Comparison of ENCODE assay signal across 27 cellular contexts in the genomic region with DNA sequence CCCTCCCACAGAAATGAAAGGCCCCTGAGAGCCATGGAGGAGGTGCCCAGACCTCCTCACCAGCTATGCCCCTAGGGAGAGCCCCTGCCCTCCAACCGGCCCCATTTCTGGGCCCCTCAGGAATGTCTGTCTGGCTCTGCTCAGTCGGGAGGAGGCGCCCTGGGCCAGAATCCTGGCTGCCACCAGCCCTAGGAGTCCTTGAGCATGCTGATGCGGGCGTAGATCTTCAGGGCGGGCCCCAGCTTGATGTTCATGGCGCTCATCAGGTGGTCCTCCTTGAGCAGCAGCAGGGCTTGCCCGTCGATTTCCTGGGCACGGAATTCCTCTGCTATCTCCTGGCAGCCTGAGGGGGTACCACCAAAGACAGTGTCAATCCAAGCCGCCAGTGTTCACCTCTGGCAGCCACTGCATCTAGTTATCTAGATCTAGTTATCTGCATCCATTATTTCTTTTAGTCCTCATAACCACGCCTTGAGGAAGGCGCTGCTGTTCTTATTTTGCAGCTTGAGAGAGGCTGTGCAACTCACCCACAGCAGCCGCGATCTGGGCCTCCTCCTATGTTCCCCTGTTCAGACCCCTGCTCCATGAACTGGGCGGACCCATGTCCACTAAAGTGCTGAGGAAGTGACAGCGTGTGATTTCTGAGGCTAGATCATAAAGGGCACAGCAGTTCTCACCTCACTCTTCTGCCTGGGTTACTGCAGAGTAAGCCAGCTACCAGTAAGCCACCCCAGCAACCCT. TPM values are rescaled to one million over a fixed set of nuclear protein-coding genes. Genes with fewer than 3 reads are reported as not detected.
DNase-seq lines count a peak whose midpoint lies in the region; ATAC-seq and TF ChIP-seq lines count a peak whose summit lies in the region.
"Had no signal": no experiment of that assay in that cellular context is flagged by ENCODE, and none has a peak within 500 bp of the region (broad histone marks: within the 10 kb centered on the region; RNA-seq: fewer than 3 reads in every experiment).

No MANE protein-coding gene starts in this region.

- H3K18ac ChIP-seq in IMR-90 (ENCODE audit: low read depth, low read length): no peak overlapping the region

- H3K4me3 Mint-ChIP-seq in CD8-positive, alpha-beta memory T cell: no peak overlapping the region
- H3K4me3 Mint-ChIP-seq: activated CD4-positive, alpha-beta memory T cell treated with anti-CD3 and anti-CD28 coated beads for 36 hours; activated naive CD8-positive, alpha-beta T cell treated with anti-CD3 and anti-CD28 coated beads for 36 hours; activated T-helper 17 cell treated with anti-CD3 and anti-CD28 coated beads, Interleukin-2, amount 50 U/mL, for 72 hours; memory B cell; T-helper 1 cell treated with Interleukin-12 subunit alpha and Interleukin-12 subunit beta and Interleukin-4 antibody, amounts not matched to agents 30 μg/mL and 1 μg/mL, for 36 hours had no signal

- H3K4me3 ChIP-seq in AG04450 (ENCODE audit: low read depth, low read length) (no peak overlapping the region), IMR-90 (ENCODE audit: insufficient read depth, low read depth, low read length) (no peak overlapping the region), esophagus muscularis mucosa (no peak overlapping the region), sigmoid colon (no peak overlapping the region)
- no peak overlapping the region for H3K4me3 ChIP-seq in CD8-positive, alpha-beta memory T cell (ENCODE audit: low read length)
- H3K4me3 ChIP-seq: psoas muscle had no signal

- dilution Hi-C loops in IMR-90 (cut with HindIII; ENCODE audit: low sequenced_read_pairs, unreplicated experiment): no loop called here

- H2AFZ ChIP-seq in IMR-90 (replicated peaks; ENCODE audit: low read length, poor library complexity): no peak overlapping the region

- H4K20me1 ChIP-seq in IMR-90 (ENCODE audit: insufficient read depth, low read length): peaks cover 66% of the 10 kb centered on the region

- in situ Hi-C loops in IMR-90 (cut with MboI; ENCODE audit: low sequenced_read_pairs): no loop called here

- intact Hi-C loops in IMR-90 (cut with micrococcal nuclease) (loop anchor here (5.0 kb wide), 1 partner anchor 42 kb away; no protein-coding TSS in a partner anchor), esophagus muscularis mucosa (cut with DNase I) (no loop called here), sigmoid colon (cut with DNase I) (no loop called here)

- BruUV-seq in IMR-90 (replicated peaks; lab: Mats Ljungman, UMichigan): no TSS peak

- no peak overlapping the region for H3K23ac ChIP-seq in IMR-90 (ENCODE audit: low read depth, low read length)

- H2BK20ac ChIP-seq in IMR-90 (ENCODE audit: low read depth, low read length): no peak overlapping the region

- no peak for TF ChIP-seq EP300 in esophagus muscularis mucosa (IDR thresholded peaks at IDR 0.05)
- no peak for TF ChIP-seq EP300 in sigmoid colon (IDR thresholded peaks at IDR 0.05)

- CTCF ChIA-PET in AG04450 (lab: Charles Lee): interaction anchor here (1.5 to 4.2 kb wide), 2 partner anchors 27 to 29 kb away, joined by 3 to 23 read pairs; no protein-coding TSS in a partner anchor
- CTCF ChIA-PET in IMR-90 (lab: Yijun Ruan, JAX): no interaction called here
- CTCF ChIA-PET in CD8-positive, alpha-beta memory T cell (lab: Charles Lee): interaction anchor here (1.2 kb wide), 1 partner anchor 29 kb away, joined by 3 read pairs; no protein-coding TSS in a partner anchor

- H3K4me1 ChIP-seq in IMR-90 (ENCODE audit: control insufficient read depth, insufficient read depth, low read length): peaks cover 13% of the 10 kb centered on the region
- peaks cover 33 to 43% (median 35%) of the 10 kb centered on the region in 4 donors for H3K4me1 ChIP-seq in esophagus muscularis mucosa
- peaks cover 0 to 42% (median 31%) of the 10 kb centered on the region in 4 donors for H3K4me1 ChIP-seq in sigmoid colon
- no peaks in the 10 kb centered on the region for H3K4me1 ChIP-seq in CD8-positive, alpha-beta memory T cell (ENCODE audit: insufficient read depth, low read length)

- H3K9ac ChIP-seq in IMR-90 (ENCODE audit: low read depth, low read length): no peak overlapping the region

- H3K9me3 Mint-ChIP-seq in CD8-positive, alpha-beta memory T cell: no peaks in the 10 kb centered on the region
- H3K9me3 Mint-ChIP-seq: activated CD4-positive, alpha-beta memory T cell treated with anti-CD3 and anti-CD28 coated beads for 36 hours; activated naive CD8-positive, alpha-beta T cell treated with anti-CD3 and anti-CD28 coated beads for 36 hours; activated T-helper 17 cell treated with anti-CD3 and anti-CD28 coated beads, Interleukin-2, amount 50 U/mL, for 72 hours; memory B cell; T-helper 1 cell treated with Interleukin-12 subunit alpha and Interleukin-12 subunit beta and Interleukin-4 antibody, amounts not matched to agents 30 μg/mL and 1 μg/mL, for 36 hours had no signal

- no peak overlapping the region for H4K5ac ChIP-seq in IMR-90 (ENCODE audit: low read depth, low read length)

- H3K9me1 ChIP-seq in IMR-90 (ENCODE audit: insufficient read depth, low read length): peaks cover 9% of the 10 kb centered on the region; the same call in 1 of the 2 replicates

- H3K14ac ChIP-seq in IMR-90 (replicated peaks; ENCODE audit: low read depth, low read length): no peak overlapping the region

- peaks cover 44 to 62% of the 10 kb centered on the region in 2 experiments for H3K79me1 ChIP-seq in IMR-90 (ENCODE audit: low read depth in 1 of 2, low read length in 2 of 2)

- H3K4ac ChIP-seq in IMR-90 (ENCODE audit: low read depth, low read length): no peak overlapping the region

- no peak overlapping the region for H2BK15ac ChIP-seq in IMR-90 (ENCODE audit: low read depth, low read length)

- H3K27me3 Mint-ChIP-seq in CD8-positive, alpha-beta memory T cell: peaks cover 0 to 2% of the 10 kb centered on the region in 2 donors
- H3K27me3 Mint-ChIP-seq: activated CD4-positive, alpha-beta memory T cell treated with anti-CD3 and anti-CD28 coated beads for 36 hours; activated naive CD8-positive, alpha-beta T cell treated with anti-CD3 and anti-CD28 coated beads for 36 hours; activated T-helper 17 cell treated with anti-CD3 and anti-CD28 coated beads, Interleukin-2, amount 50 U/mL, for 72 hours; memory B cell had no signal

- H2BK120ac ChIP-seq in IMR-90 (ENCODE audit: low read depth, low read length): no peak overlapping the region

- H3K56ac ChIP-seq in IMR-90 (ENCODE audit: extremely low read depth, insufficient read depth, low read length): no peak overlapping the region

- no peaks in the 10 kb centered on the region for H3K9me3 ChIP-seq in AG04450 (ENCODE audit: control insufficient read depth, insufficient read depth, low read length)
- H3K9me3 ChIP-seq in IMR-90 (ENCODE audit: control insufficient read depth, insufficient read depth, low read length): no peaks in the 10 kb centered on the region
- no peaks in the 10 kb centered on the region for H3K9me3 ChIP-seq in esophagus muscularis mucosa
- no peaks in the 10 kb centered on the region for H3K9me3 ChIP-seq in sigmoid colon
- no peaks in the 10 kb centered on the region for H3K9me3 ChIP-seq in CD8-positive, alpha-beta memory T cell (ENCODE audit: low read length)
- H3K9me3 ChIP-seq: psoas muscle had no signal

- H4K91ac ChIP-seq in IMR-90 (ENCODE audit: insufficient read depth, low read depth, low read length): no peak overlapping the region

- no peaks in the 10 kb centered on the region for H3K4me1 Mint-ChIP-seq in CD8-positive, alpha-beta memory T cell
- H3K4me1 Mint-ChIP-seq: activated naive CD8-positive, alpha-beta T cell treated with anti-CD3 and anti-CD28 coated beads for 36 hours; activated T-helper 17 cell treated with anti-CD3 and anti-CD28 coated beads, Interleukin-2, amount 50 U/mL, for 72 hours; memory B cell had no signal

- H3K36me3 ChIP-seq in IMR-90 (ENCODE audit: control insufficient read depth, insufficient read depth, low read length) (peaks cover 74% of the 10 kb centered on the region), esophagus muscularis mucosa (peaks cover 66 to 80% (median 79%) of the 10 kb centered on the region in 4 donors), sigmoid colon (peaks cover 53 to 75% (median 68%) of the 10 kb centered on the region in 4 donors)
- peaks cover 44% of the 10 kb centered on the region for H3K36me3 ChIP-seq in CD8-positive, alpha-beta memory T cell (ENCODE audit: insufficient read depth, low read length)

- ATAC-seq in IMR-90 (ENCODE audit: low read depth): no peak
- no peak for ATAC-seq in HG03565 (IDR thresholded peaks at IDR 0.05; ENCODE audit: unreplicated experiment)
- ATAC-seq: activated T-helper 17 cell treated with anti-CD3 and anti-CD28 coated beads, Interleukin-2, amount 50 U/mL, for 72 hours; psoas muscle had no signal

- H3K4me2 ChIP-seq in IMR-90 (ENCODE audit: low read depth, low read length): no peak overlapping the region

- peak overlapping the region in 1 of 8 donors; percentile 16 for H3K27ac Mint-ChIP-seq in CD8-positive, alpha-beta memory T cell
- H3K27ac Mint-ChIP-seq: activated CD4-positive, alpha-beta memory T cell treated with anti-CD3 and anti-CD28 coated beads for 36 hours; activated naive CD8-positive, alpha-beta T cell treated with anti-CD3 and anti-CD28 coated beads for 36 hours; activated T-helper 17 cell treated with anti-CD3 and anti-CD28 coated beads, Interleukin-2, amount 50 U/mL, for 72 hours; memory B cell; T-helper 1 cell treated with Interleukin-12 subunit alpha and Interleukin-12 subunit beta and Interleukin-4 antibody, amounts not matched to agents 30 μg/mL and 1 μg/mL, for 36 hours had no signal

- no peak overlapping the region for H2BK5ac ChIP-seq in IMR-90 (ENCODE audit: low read depth, low read length, poor library complexity, severe bottlenecking)

- DNase-seq in AG04450 (ENCODE audit: low read depth, low spot score): no peak
- DNase-seq in IMR-90: no peak
- no peak for DNase-seq in esophagus muscularis mucosa (ENCODE audit: extremely low spot score)
- DNase-seq in sigmoid colon: peak; percentile 67
- DNase-seq in NCI-H2029 treated with DMSO at 0.1 percent for 48 hours (lab: John Stamatoyannopoulos, UW): no peak
- DNase-seq in CD8-positive, alpha-beta memory T cell: no peak
- DNase-seq: activated CD4-positive, alpha-beta memory T cell treated with anti-CD3 and anti-CD28 coated beads for 36 hours; activated CD4-positive, CD25-positive, alpha-beta regulatory T cell treated with anti-CD3 and anti-CD28 coated beads, Interleukin-2, amount 50 U/mL, for 72 hours; activated naive CD8-positive, alpha-beta T cell treated with anti-CD3 and anti-CD28 coated beads for 36 hours; DMS79 treated with DMSO at 0.1 percent for 48 hours; GF-D8; H7; head of caudate nucleus; NCI-H1105; NCI-H1930; NCI-H2227 treated with DMSO at 0.1 percent for 48 hours; NCI-H748 treated with DMSO at 0.1 percent for 48 hours; psoas muscle; trophoblast cell had no signal

- peak overlapping the region; percentile 58 for H2AK9ac ChIP-seq in IMR-90 (replicated peaks; ENCODE audit: low read depth, low read length, poor library complexity)

- H3K27me3 ChIP-seq in AG04450 (ENCODE audit: control insufficient read depth, insufficient read depth, low read length) (no peaks in the 10 kb centered on the region), IMR-90 (ENCODE audit: control insufficient read depth, insufficient read depth, low read length) (no peaks in the 10 kb centered on the region), esophagus muscularis mucosa (no peaks in the 10 kb centered on the region), sigmoid colon (no peaks in the 10 kb centered on the region)
- H3K27me3 ChIP-seq in CD8-positive, alpha-beta memory T cell (ENCODE audit: insufficient read depth, low read length, poor library complexity, severe bottlenecking): no peaks in the 10 kb centered on the region

- no peak for TF ChIP-seq RAD21 in IMR-90 (IDR thresholded peaks at IDR 0.05; ENCODE audit: low read length)

- no peak overlapping the region for H2AK5ac ChIP-seq in IMR-90 (ENCODE audit: low read depth, low read length)

- H4K8ac ChIP-seq in IMR-90 (ENCODE audit: low read depth in 2 of 2, low read length in 2 of 2): no peak overlapping the region

- no peak for TF ChIP-seq CTCF in AG04450 (IDR thresholded peaks at IDR 0.05; ENCODE audit: low read depth, low read length)
- no peak for TF ChIP-seq CTCF in IMR-90 (conservative IDR thresholded peaks at IDR 0.05; ENCODE audit: low read depth, low read length)
- no peak for TF ChIP-seq CTCF in esophagus muscularis mucosa (IDR thresholded peaks at IDR 0.05)
- TF ChIP-seq CTCF in sigmoid colon (IDR thresholded peaks at IDR 0.05): no peak

- TF ChIP-seq POLR2A in IMR-90 (IDR thresholded peaks at IDR 0.05; ENCODE audit: low read depth, low read length) (no peak), esophagus muscularis mucosa (IDR thresholded peaks at IDR 0.05; ENCODE audit: low read depth) (no peak), sigmoid colon (IDR thresholded peaks at IDR 0.05) (no peak)

- peak overlapping the region; percentile 39 for H3K27ac ChIP-seq in AG04450 (ENCODE audit: low read depth, low read length)
- no peak overlapping the region for H3K27ac ChIP-seq in IMR-90 (ENCODE audit: insufficient read depth, low read length)
- peak overlapping the region in 3 of 4 donors; percentile 10 to 55 (median 18) for H3K27ac ChIP-seq in esophagus muscularis mucosa (replicated peaks in 1 of 4)
- H3K27ac ChIP-seq in sigmoid colon: peak overlapping the region in 3 of 4 donors; percentile 11 to 100 (median 21)
- no peak overlapping the region for H3K27ac ChIP-seq in CD8-positive, alpha-beta memory T cell (ENCODE audit: low read depth, low read length)
- H3K27ac ChIP-seq: C4-2B had no signal

- H3K36me3 Mint-ChIP-seq in CD8-positive, alpha-beta memory T cell: peaks cover 20 to 74% (median 20%) of the 10 kb centered on the region in 3 donors

- 85% methylated on average over 12 of the region's 17 CpGs; no CpG with 5 or more reads in 1 of the 2 experiments for WGBS in IMR-90 (ENCODE audit: extremely low coverage in 2 of 2, insufficient read length in 1 of 2), 2 experiments
- 76% methylated on average over 16 of the region's 17 CpGs for WGBS in esophagus muscularis mucosa
- WGBS in sigmoid colon, 2 donors: 89 to 92% methylated on average over 17 of the region's 17 CpGs

- POLR2A ChIA-PET in AG04450 (lab: Yijun Ruan, JAX): interaction anchor here (1.0 kb wide), 1 partner anchor 29 kb away, joined by 3 read pairs; no protein-coding TSS in a partner anchor
- POLR2A ChIA-PET in IMR-90 (lab: Charles Lee; ENCODE audit: unreplicated experiment): interaction anchor here (0.6 kb wide), 1 partner anchor 39 kb away, joined by 3 read pairs; no protein-coding TSS in a partner anchor
- POLR2A ChIA-PET in CD8-positive, alpha-beta memory T cell (lab: Charles Lee): no interaction called here

RNA-seq across cellular contexts. Expression of a gene that starts 3.9 kb away (rescaled TPM):
- polyA plus RNA-seq in AG04450 (2011; rRNA removed): not detected in 2 replicates
- not detected in 2 replicates for polyA minus RNA-seq in AG04450 (2011; rRNA and poly(A)+ RNA removed)
- total RNA-seq in IMR-90 (2012; rRNA removed): not detected in 2 replicates
- polyA plus RNA-seq in IMR-90 (2012; rRNA removed): not detected in 2 replicates
- polyA plus RNA-seq in IMR-90 (2012; cell fraction: cytosol; rRNA removed): not detected in 2 replicates
- 0.23 and 1.2 TPM in 2 replicates for polyA plus RNA-seq in IMR-90 (2012; cell fraction: nucleus; rRNA removed; ENCODE audit: low replicate concordance)
- not detected for total RNA-seq in esophagus muscularis mucosa
- total RNA-seq in sigmoid colon: not detected
- not detected for polyA plus RNA-seq in sigmoid colon
- total RNA-seq in CD8-positive, alpha-beta memory T cell: not detected
- polyA plus RNA-seq in CD8-positive, alpha-beta memory T cell: not detected
- total RNA-seq: activated CD4-positive, alpha-beta memory T cell treated with anti-CD3 and anti-CD28 coated beads for 36 hours; activated naive CD8-positive, alpha-beta T cell treated with anti-CD3 and anti-CD28 coated beads for 36 hours; activated T-helper 17 cell treated with anti-CD3 and anti-CD28 coated beads, Interleukin-2, amount 50 U/mL, for 72 hours; endothelial cell of umbilical vein; H7; psoas muscle; SK-MEL-5; skeletal muscle tissue had no signal
- polyA plus RNA-seq: endothelial cell of umbilical vein, psoas muscle had no signal

Comparison
In these comparisons a context has a peak if more than half of its experiments do, and no peak if none do; other contexts are left out.
1. H3K27ac ChIP-seq: peak in AG04450 (single experiment), esophagus muscularis mucosa (3 of 4) and sigmoid colon (3 of 4); none in IMR-90 (single experiment) and CD8-positive, alpha-beta memory T cell (single experiment).